ENCODE assay signal across 21 cellular contexts in genomic region chr2:75030218-75031009, GRCh38.
"Had no signal": no experiment of that assay in that cellular context is flagged by ENCODE, and none has a peak within 500 bp of the region (broad histone marks: within the 10 kb centered on the region; RNA-seq: fewer than 3 reads in every experiment).

No MANE protein-coding gene starts in this region.

- H3K79me2 ChIP-seq: parathyroid adenoma had no signal

- H3K36me3 ChIP-seq: colonic mucosa, right lobe of liver, tibial artery had no signal

- H3K36me3 Mint-ChIP-seq: mesothelial cell of epicardium; natural killer cell treated with Interleukin-12 subunit alpha and Interleukin-12 subunit beta and Interleukin-15 and Interleukin-18, amount 100 ng/mL, for 72 hours had no signal

- H3K4me1 Mint-ChIP-seq: endodermal cell, mesothelial cell of epicardium had no signal

- H3K27me3 ChIP-seq: colonic mucosa, right lobe of liver, tibial artery had no signal

- ATAC-seq: left lobe of liver, right lobe of liver had no signal

- H3K4me1 ChIP-seq: colonic mucosa, parathyroid adenoma, right lobe of liver, tibial artery had no signal

- H3K4me3 ChIP-seq: colonic mucosa, right lobe of liver, tibial artery had no signal

- H3K9me3 ChIP-seq: colonic mucosa, right lobe of liver, tibial artery had no signal

- H3K27ac Mint-ChIP-seq: activated naive CD4-positive, alpha-beta T cell treated with anti-CD3 and anti-CD28 coated beads for 36 hours; activated T-helper 2 cell treated with anti-CD3 and anti-CD28 coated beads, Interferon-gamma antibody, Interleukin-2, Interleukin-4, amounts not matched to agents 10 μg/mL and 5 μg/mL and 100 μg/mL, durations not matched to agents 14 hours and 24 hours and 36 hours; endodermal cell; mesothelial cell of epicardium; natural killer cell treated with Interleukin-12 subunit alpha and Interleukin-12 subunit beta and Interleukin-15 and Interleukin-18, amount 100 ng/mL, for 72 hours; T-helper 2 cell treated with Interferon-gamma antibody and Interleukin-4, amounts not matched to agents 5 μg/mL and 100 μg/mL, for 36 hours had no signal

- H3K9ac ChIP-seq: parathyroid adenoma had no signal

- H2AFZ ChIP-seq: parathyroid adenoma had no signal

- DNase-seq: activated CD4-positive, alpha-beta T cell treated with anti-CD3 and anti-CD28 coated beads, Interleukin-2, amount 50 U/mL, for 4 hours; activated naive CD4-positive, alpha-beta T cell treated with anti-CD3 and anti-CD28 coated beads for 36 hours; activated T-cell treated with anti-CD3 and anti-CD28 coated beads for 4 hours; aorta; colonic mucosa; endodermal cell; foreskin melanocyte; hypothalamus; islet precursor cell; right lobe of liver; stimulated activated CD4-positive, alpha-beta T cell treated with anti-CD3 and anti-CD28 coated beads, Interleukin-4, amount 100 ng/mL, for 24 hours; substantia nigra; tibial artery had no signal

- H3K9me3 Mint-ChIP-seq: activated naive CD4-positive, alpha-beta T cell treated with anti-CD3 and anti-CD28 coated beads for 36 hours; activated T-helper 2 cell treated with anti-CD3 and anti-CD28 coated beads, Interferon-gamma antibody, Interleukin-2, Interleukin-4, amounts not matched to agents 10 μg/mL and 5 μg/mL and 100 μg/mL, durations not matched to agents 14 hours and 24 hours and 36 hours; central memory CD8-positive, alpha-beta T cell; endodermal cell; mesothelial cell of epicardium; natural killer cell treated with Interleukin-12 subunit alpha and Interleukin-12 subunit beta and Interleukin-15 and Interleukin-18, amount 100 ng/mL, for 72 hours; T-helper 2 cell treated with Interferon-gamma antibody and Interleukin-4, amounts not matched to agents 5 μg/mL and 100 μg/mL, for 36 hours had no signal

- H3K27ac ChIP-seq: colonic mucosa, epithelial cell of prostate, parathyroid adenoma, right lobe of liver, tibial artery had no signal

- H3K4me3 Mint-ChIP-seq: activated naive CD4-positive, alpha-beta T cell treated with anti-CD3 and anti-CD28 coated beads for 36 hours; central memory CD8-positive, alpha-beta T cell; endodermal cell; mesothelial cell of epicardium; natural killer cell treated with Interleukin-12 subunit alpha and Interleukin-12 subunit beta and Interleukin-15 and Interleukin-18, amount 100 ng/mL, for 72 hours; T-helper 2 cell treated with Interferon-gamma antibody and Interleukin-4, amounts not matched to agents 5 μg/mL and 100 μg/mL, for 36 hours had no signal

- H3K27me3 Mint-ChIP-seq: central memory CD8-positive, alpha-beta T cell; natural killer cell treated with Interleukin-12 subunit alpha and Interleukin-12 subunit beta and Interleukin-15 and Interleukin-18, amount 100 ng/mL, for 72 hours had no signal
